18 cellular contexts compared by ENCODE assay signal in genomic region chr14:30988509-30988908, GRCh38. TPM values are rescaled to one million over a fixed set of nuclear protein-coding genes. Genes with fewer than 3 reads are reported as not detected.
DNase-seq lines count a peak whose midpoint lies in the region; ATAC-seq and TF ChIP-seq lines count a peak whose summit lies in the region.
"Had no signal": no experiment of that assay in that cellular context is flagged by ENCODE, and none has a peak within 500 bp of the region (broad histone marks: within the 10 kb centered on the region; RNA-seq: fewer than 3 reads in every experiment).

No MANE protein-coding gene starts in this region.

- H3K4me3 ChIP-seq in astrocyte of the spinal cord (ENCODE audit: low read depth, low read length), result no peak overlapping the region
- H3K4me3 ChIP-seq in transverse colon, result no peak overlapping the region
- H3K4me3 ChIP-seq: lung, neural progenitor cell had no signal

- no peaks in the 10 kb centered on the region for H3K9me3 ChIP-seq in transverse colon

- no peaks in the 10 kb centered on the region for H3K27me3 ChIP-seq in transverse colon
- H3K27me3 ChIP-seq: neural progenitor cell had no signal

- peaks cover 6 to 43% (median 16%) of the 10 kb centered on the region in 4 donors for H3K4me1 ChIP-seq in transverse colon
- H3K4me1 ChIP-seq: neural progenitor cell had no signal

- peak; percentile 13 for DNase-seq in HCEC 1CT
- peak; percentile 43 for DNase-seq in astrocyte of the spinal cord (ENCODE audit: low read depth, low spot score)
- peak; percentile 26 for DNase-seq in hepatic stellate cell (ENCODE audit: low spot score)
- DNase-seq in transverse colon, result no peak
- DNase-seq in HuH-7.5 (ENCODE audit: low spot score), result no peak
- no peak for DNase-seq in NCI-H146 (lab: John Stamatoyannopoulos, UW)
- DNase-seq: activated CD4-positive, alpha-beta T cell treated with anti-CD3 and anti-CD28 coated beads, Interleukin-2, amount 50 U/mL, for 1 hour; activated naive CD8-positive, alpha-beta T cell treated with anti-CD3 and anti-CD28 coated beads, Interleukin-2, amount 50 U/mL, for 24 hours; activated T-cell treated with anti-CD3 and anti-CD28 coated beads, Interleukin-2, amount 50 U/mL, for 4 hours; CD4-positive, CD25-positive, alpha-beta regulatory T cell; NCI-H2029 treated with DMSO at 0.1 percent for 48 hours; NCI-H526; OCI-M1; stimulated activated naive B cell treated with anti-CD40 and anti-IgM and Interleukin-4, amounts not matched to agents 10 μg/mL and 1 μg/mL and 100 μg/mL, for 72 hours had no signal

- no peaks in the 10 kb centered on the region for H3K36me3 ChIP-seq in transverse colon
- H3K36me3 ChIP-seq: neural progenitor cell had no signal

- peak overlapping the region; percentile 3 to 50 (median 14) for H3K27ac ChIP-seq in transverse colon
- H3K27ac ChIP-seq: neural progenitor cell had no signal

- ATAC-seq in HG03442 (IDR thresholded peaks at IDR 0.05; ENCODE audit: unreplicated experiment), result no peak
- ATAC-seq: activated naive CD8-positive, alpha-beta T cell treated with anti-CD3 and anti-CD28 coated beads, Interleukin-2, amount 50 U/mL, for 24 hours; activated T-cell treated with anti-CD3 and anti-CD28 coated beads, Interleukin-2, amount 50 U/mL, for 4 hours; sciatic nerve; stimulated activated naive B cell treated with anti-CD40 and anti-IgM and Interleukin-4, amounts not matched to agents 10 μg/mL and 1 μg/mL and 100 μg/mL, for 72 hours had no signal

- intact Hi-C loops in transverse colon (cut with DNase I; ENCODE audit: low total_unique reads), result no loop called here

- TF ChIP-seq CTCF in astrocyte of the spinal cord (IDR thresholded peaks at IDR 0.05; ENCODE audit: low read depth, low read length) (no peak), transverse colon (IDR thresholded peaks at IDR 0.05) (no peak)

- in situ Hi-C loops in astrocyte of the spinal cord (cut with HindIII; ENCODE audit: low sequenced_read_pairs) (no loop called here), transverse colon (cut with MboI; ENCODE audit: low pct_ligation_motif_present in 1 of 4, low pct_unique_long_range_greater_than_20kb in 1 of 4, low sequenced_read_pairs in 3 of 4) (loop anchor here in 3 of 4 donors (10.0 to 25.0 kb wide), 3 partner anchors 96 to 374 kb away; no protein-coding TSS in a partner anchor)

- TF ChIP-seq EP300 in transverse colon (IDR thresholded peaks at IDR 0.05; ENCODE audit: low read depth), result no peak

- TF ChIP-seq POLR2A in transverse colon (IDR thresholded peaks at IDR 0.05), result no peak

RNA-seq across cellular contexts. Expression of gene AP4S1, which starts 36.9 kb away (rescaled TPM):
- 1 to 10 TPM in 3 of 4 donors, under 1 TPM in 1; 0.60 to 9.8 (median 4.6) TPM for total RNA-seq in transverse colon

RNA-seq across cellular contexts. Expression of gene STRN3, which starts 37.7 kb away (rescaled TPM):
- 10 to 100 TPM; 42.3 to 57.5 (median 51.5) TPM for total RNA-seq in transverse colon

Comparison
In these comparisons a context has a peak if more than half of its experiments do, and no peak if none do; other contexts are left out.
1. DNase-seq: peak in HCEC 1CT (single experiment), astrocyte of the spinal cord (single experiment) and hepatic stellate cell (single experiment); none in transverse colon (single experiment), HuH-7.5 (single experiment) and NCI-H146 (single experiment).